29 cellular contexts compared by ENCODE assay signal in genomic region chr6:5091210-5091609, GRCh38. TPM values are rescaled to one million over a fixed set of nuclear protein-coding genes. Genes with fewer than 3 reads are reported as not detected.
"Had no signal": no experiment of that assay in that cellular context is flagged by ENCODE, and none has a peak within 500 bp of the region (broad histone marks: within the 10 kb centered on the region; RNA-seq: fewer than 3 reads in every experiment).

No MANE protein-coding gene starts in this region.

- H3K36me3 Mint-ChIP-seq: activated naive CD8-positive, alpha-beta T cell treated with anti-CD3 and anti-CD28 coated beads, Interleukin-2, amount 10 ng/mL, durations not matched to agents 7 days and 5 days had no signal

- ATAC-seq: activated CD8-positive, alpha-beta T cell treated with anti-CD3 and anti-CD28 coated beads, Interleukin-2, amount 10 ng/mL, durations not matched to agents 7 days and 5 days; SK-N-SH treated with all-trans-retinoic acid at 6 μM for 48 hours had no signal

- H3K4me3 ChIP-seq: adrenal gland, MG63, Peyer's patch, SJCRH30 had no signal

- H3K27ac Mint-ChIP-seq: activated CD8-positive, alpha-beta T cell treated with anti-CD3 and anti-CD28 coated beads, Interleukin-2, amount 10 ng/mL, durations not matched to agents 7 days and 5 days; activated naive CD8-positive, alpha-beta T cell treated with anti-CD3 and anti-CD28 coated beads, Interleukin-2, amount 10 ng/mL, durations not matched to agents 7 days and 5 days had no signal

- H3K9me3 Mint-ChIP-seq: activated naive CD8-positive, alpha-beta T cell treated with anti-CD3 and anti-CD28 coated beads, Interleukin-2, amount 10 ng/mL, durations not matched to agents 7 days and 5 days had no signal

- H3K9me3 ChIP-seq: adrenal gland, MG63, Peyer's patch, SJCRH30 had no signal

- H3K4me3 Mint-ChIP-seq: activated CD8-positive, alpha-beta T cell treated with anti-CD3 and anti-CD28 coated beads, Interleukin-2, amount 10 ng/mL, durations not matched to agents 7 days and 5 days; activated naive CD8-positive, alpha-beta T cell treated with anti-CD3 and anti-CD28 coated beads, Interleukin-2, amount 10 ng/mL, durations not matched to agents 7 days and 5 days had no signal

- H3K27me3 ChIP-seq: adrenal gland, MG63, Peyer's patch, SJCRH30 had no signal

- H3K36me3 ChIP-seq: adrenal gland, MG63, Peyer's patch, SJCRH30 had no signal

- H3K27ac ChIP-seq: adrenal gland, Peyer's patch, RWPE1, SJCRH30 had no signal

- DNase-seq: activated CD4-positive, alpha-beta T cell treated with anti-CD3 and anti-CD28 coated beads for 48 hours; activated CD4-positive, alpha-beta T cell treated with anti-CD3 and anti-CD28 coated beads, Interleukin-2, amount 50 U/mL, for 4 hours; activated CD4-positive, CD25-positive, alpha-beta regulatory T cell treated with anti-CD3 and anti-CD28 coated beads, Interleukin-2, amount 50 U/mL, for 72 hours; activated CD8-positive, alpha-beta memory T cell treated with anti-CD3 and anti-CD28 coated beads, Interleukin-2, amount 50 U/mL, for 48 hours; activated CD8-positive, alpha-beta T cell treated with anti-CD3 and anti-CD28 coated beads, Interleukin-2, amount 10 ng/mL, durations not matched to agents 7 days and 5 days; activated naive CD4-positive, alpha-beta T cell treated with anti-CD3 and anti-CD28 coated beads, Interleukin-2, amount 50 U/mL, for 16 hours; activated naive CD8-positive, alpha-beta T cell treated with anti-CD3 and anti-CD28 coated beads, Interleukin-2, amount 10 ng/mL, durations not matched to agents 7 days and 5 days; activated T-cell treated with anti-CD3 and anti-CD28 coated beads, Interleukin-2, amount 50 U/mL, for 1 hour; anterior cingulate cortex; cerebellar nuclear complex; MG63; MV-4-11; NCI-H1092 treated with DMSO at 0.1 percent for 48 hours; NCI-H1436; NCI-H1694 treated with DMSO at 0.1 percent for 48 hours; NCI-H2029 treated with DMSO at 0.1 percent for 48 hours; NCI-H345; NCI-H510A; NCI-H526 treated with DMSO at 0.1 percent for 48 hours; NCI-H82; OCI-M1; Peyer's patch; Right ventricle myocardium superior; SJCRH30; SW 1271 had no signal

RNA-seq across cellular contexts. Expression of gene PPP1R3G, which starts 6.1 kb away (rescaled TPM):
- total RNA-seq: T-helper 1 cell treated with Interleukin-12 subunit alpha and Interleukin-12 subunit beta and Interleukin-4 antibody, amounts not matched to agents 30 ng/mL and 1 ng/mL, for 36 hours had no signal
